ENCODE assay signal across 11 cellular contexts in genomic region chr21:46080171-46081021, GRCh38. TPM values are rescaled to one million over a fixed set of nuclear protein-coding genes. Genes with fewer than 3 reads are reported as not detected.
DNase-seq lines count a peak whose midpoint lies in the region; ATAC-seq and TF ChIP-seq lines count a peak whose summit lies in the region.
"Had no signal": no experiment of that assay in that cellular context is flagged by ENCODE, and none has a peak within 500 bp of the region (broad histone marks: within the 10 kb centered on the region; RNA-seq: fewer than 3 reads in every experiment).

No MANE protein-coding gene starts in this region.

- H3K27me3 ChIP-seq in BE2C, result no peaks in the 10 kb centered on the region

- peak; percentile 77 for DNase-seq in BE2C
- peak; percentile 70 for DNase-seq in left cardiac atrium
- peak; percentile 2 for DNase-seq in pons (ENCODE audit: low spot score)
- DNase-seq in stimulated activated naive B cell treated with anti-CD40 and anti-IgM and Interleukin-4, amounts not matched to agents 10 μg/mL and 1 μg/mL and 100 μg/mL, for 72 hours, result no peak
- DNase-seq in glomerular visceral epithelial cell (ENCODE audit: extremely low spot score), result no peak
- DNase-seq in NCI-H510A treated with DMSO at 0.1 percent for 48 hours (lab: John Stamatoyannopoulos, UW), result no peak
- DNase-seq: stimulated activated CD8-positive, alpha-beta memory T cell treated with anti-CD3 and anti-CD28 coated beads, Interleukin-4, amount 100 ng/mL, for 48 hours had no signal

- TF ChIP-seq CTCF in BE2C (IDR thresholded peaks at IDR 0.05; ENCODE audit: low read depth, low read length), result no peak

- H3K36me3 Mint-ChIP-seq in stimulated activated naive B cell treated with anti-CD40 and anti-IgM and Interleukin-4, amounts not matched to agents 10 μg/mL and 1 μg/mL and 100 μg/mL, for 72 hours, result no peaks in the 10 kb centered on the region
- H3K36me3 Mint-ChIP-seq: CD8-positive, alpha-beta T cell; T-cell had no signal

- peaks cover 21% of the 10 kb centered on the region for H3K4me1 ChIP-seq in BE2C

- no peak overlapping the region for H3K4me3 ChIP-seq in BE2C (ENCODE audit: low read depth, low read length)

- no peak overlapping the region for H3K27ac Mint-ChIP-seq in stimulated activated naive B cell treated with anti-CD40 and anti-IgM and Interleukin-4, amounts not matched to agents 10 μg/mL and 1 μg/mL and 100 μg/mL, for 72 hours
- H3K27ac Mint-ChIP-seq: CD8-positive, alpha-beta T cell; T-cell had no signal

- no peaks in the 10 kb centered on the region for H3K36me3 ChIP-seq in BE2C

- H3K4me3 Mint-ChIP-seq in stimulated activated naive B cell treated with anti-CD40 and anti-IgM and Interleukin-4, amounts not matched to agents 10 μg/mL and 1 μg/mL and 100 μg/mL, for 72 hours, result no peak overlapping the region
- H3K4me3 Mint-ChIP-seq: CD8-positive, alpha-beta T cell; T-cell had no signal

- peaks cover 9 to 14% of the 10 kb centered on the region in 2 donors for H3K27me3 Mint-ChIP-seq in stimulated activated naive B cell treated with anti-CD40 and anti-IgM and Interleukin-4, amounts not matched to agents 10 μg/mL and 1 μg/mL and 100 μg/mL, for 72 hours

- intact Hi-C loops in left cardiac atrium (cut with DNase I), result no loop called here

- H3K9me3 Mint-ChIP-seq in stimulated activated naive B cell treated with anti-CD40 and anti-IgM and Interleukin-4, amounts not matched to agents 10 μg/mL and 1 μg/mL and 100 μg/mL, for 72 hours, result no peaks in the 10 kb centered on the region
- H3K9me3 Mint-ChIP-seq: CD8-positive, alpha-beta T cell; T-cell had no signal

- ATAC-seq in SK-N-SH treated with all-trans-retinoic acid at 6 μM for 48 hours, result peak; percentile 16; the same call in 2 of the 3 replicates
- ATAC-seq in left cardiac atrium, result peak; percentile 38 to 53
- no peak for ATAC-seq in GM21515 (IDR thresholded peaks at IDR 0.05; ENCODE audit: unreplicated experiment)
- no peak for ATAC-seq in stimulated activated naive B cell treated with anti-CD40 and anti-IgM and Interleukin-4, amounts not matched to agents 10 μg/mL and 1 μg/mL and 100 μg/mL, for 72 hours (replicated peaks)
- ATAC-seq: CD8-positive, alpha-beta T cell; T-cell had no signal

- no peaks in the 10 kb centered on the region for H3K4me1 Mint-ChIP-seq in stimulated activated naive B cell treated with anti-CD40 and anti-IgM and Interleukin-4, amounts not matched to agents 10 μg/mL and 1 μg/mL and 100 μg/mL, for 72 hours
- H3K4me1 Mint-ChIP-seq: T-cell had no signal

- 0 out of 2 replicates have a peak, but pooled peaks cover 3% of the 10 kb centered on the region for H3K9me3 ChIP-seq in BE2C

TF ChIP-seq in SK-N-SH treated with all-trans-retinoic acid at 6 μM for 48 hours, 23 proteins besides CTCF, POLR2A, EP300 and RAD21:
- TF ChIP-seq TSHZ2 (CRISPR knock-in tag; IDR thresholded peaks at IDR 0.05), result no peak
- no peak for TF ChIP-seq ZFP3 (CRISPR knock-in tag; IDR thresholded peaks at IDR 0.05)
- TF ChIP-seq ZNF70 (CRISPR knock-in tag; IDR thresholded peaks at IDR 0.05), result no peak
- no peak for TF ChIP-seq OSR1 (CRISPR knock-in tag; IDR thresholded peaks at IDR 0.05)
- TF ChIP-seq ZNF8 (CRISPR knock-in tag; IDR thresholded peaks at IDR 0.05), result no peak
- no peak for TF ChIP-seq PATZ1 (CRISPR knock-in tag; IDR thresholded peaks at IDR 0.05; ENCODE audit: borderline replicate concordance)

RNA-seq across cellular contexts. Expression of gene COL6A2, which starts 17.5 kb away (rescaled TPM):
- polyA plus RNA-seq in BE2C (2012; ENCODE audit: insufficient read depth, insufficient read length, low read depth), result 14.8 TPM
- total RNA-seq in left cardiac atrium, result 100 to 1,000 TPM; 330 to 350 TPM

Comparison
In these comparisons a context has a peak if more than half of its experiments do, and no peak if none do; other contexts are left out.
1. DNase-seq: peak in BE2C (single experiment), left cardiac atrium (single experiment) and pons (single experiment); none in stimulated activated naive B cell treated with anti-CD40 and anti-IgM and Interleukin-4, amounts not matched to agents 10 μg/mL and 1 μg/mL and 100 μg/mL, for 72 hours (single experiment), glomerular visceral epithelial cell (single experiment) and NCI-H510A treated with DMSO at 0.1 percent for 48 hours (single experiment).
2. ATAC-seq: peak in SK-N-SH treated with all-trans-retinoic acid at 6 μM for 48 hours (single experiment) and left cardiac atrium (2 of 2); none in GM21515 (single experiment) and stimulated activated naive B cell treated with anti-CD40 and anti-IgM and Interleukin-4, amounts not matched to agents 10 μg/mL and 1 μg/mL and 100 μg/mL, for 72 hours (0 of 2).